In the genomic region with DNA sequence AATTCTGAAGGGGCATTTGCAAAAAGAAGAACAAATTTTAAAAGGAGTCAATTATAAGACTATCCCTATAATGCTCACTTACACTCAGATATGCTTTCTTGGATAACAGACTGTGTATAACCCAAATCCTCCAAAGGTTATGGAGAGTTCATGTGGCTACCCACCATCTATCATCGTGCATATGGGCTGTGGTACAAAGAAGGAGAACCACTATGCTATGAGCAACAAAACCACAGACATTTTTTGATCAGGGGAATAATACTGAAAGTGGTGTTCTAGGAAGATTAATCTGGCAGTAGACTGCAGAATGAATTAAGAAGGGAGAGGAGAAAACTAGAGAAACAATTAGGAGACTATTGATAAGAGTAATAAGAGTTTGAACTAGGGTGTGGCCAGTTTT, we compare ENCODE assay signal across 18 cellular contexts. TPM values are rescaled to one million over a fixed set of nuclear protein-coding genes. Genes with fewer than 3 reads are reported as not detected.
DNase-seq lines count a peak whose midpoint lies in the region; ATAC-seq, FAIRE-seq and TF ChIP-seq lines count a peak whose summit lies in the region.
"Had no signal": no experiment of that assay in that cellular context is flagged by ENCODE, and none has a peak within 500 bp of the region (broad histone marks: within the 10 kb centered on the region; RNA-seq: fewer than 3 reads in every experiment).

No MANE protein-coding gene starts in this region.

- H3K4me2 ChIP-seq in A549, result no peak overlapping the region

- peaks cover 68% of the 10 kb centered on the region for H3K36me3 Mint-ChIP-seq in activated CD4-positive, alpha-beta memory T cell treated with anti-CD3 and anti-CD28 coated beads, Interleukin-2, amount 10 ng/mL, durations not matched to agents 7 days and 5 days (ENCODE audit: low read depth)
- H3K36me3 Mint-ChIP-seq in progenitor cell of endocrine pancreas (ENCODE audit: insufficient read depth), result peaks cover 14% of the 10 kb centered on the region

- H3K27me3 Mint-ChIP-seq in activated CD4-positive, alpha-beta memory T cell treated with anti-CD3 and anti-CD28 coated beads, Interleukin-2, amount 10 ng/mL, durations not matched to agents 7 days and 5 days, result no peaks in the 10 kb centered on the region
- H3K27me3 Mint-ChIP-seq in progenitor cell of endocrine pancreas, result no peaks in the 10 kb centered on the region
- H3K27me3 Mint-ChIP-seq: CD4-positive, alpha-beta memory T cell; stimulated activated naive B cell treated with anti-CD40 and anti-IgM and Interleukin-4, amounts not matched to agents 10 μg/mL and 1 μg/mL and 100 μg/mL, for 72 hours had no signal

- TF ChIP-seq POLR2A in A549 (IDR thresholded peaks at IDR 0.05; ENCODE audit: low read length) (no peak), H54 (IDR thresholded peaks at IDR 0.05; ENCODE audit: low read depth, low read length) (no peak)

- H3K9me3 ChIP-seq in A549, result peaks cover 28% of the 10 kb centered on the region
- H3K9me3 ChIP-seq: HAP-1 had no signal

- H3K4me1 ChIP-seq in A549, result peaks cover 33% of the 10 kb centered on the region
- H3K4me1 ChIP-seq: HAP-1 had no signal

- CTCF ChIA-PET in A549 (lab: Yijun Ruan, JAX), result interaction anchor here (0.6 kb wide), 1 partner anchor 143 kb away, joined by 3 read pairs; no protein-coding TSS in a partner anchor
- CTCF ChIA-PET in activated CD4-positive, alpha-beta memory T cell treated with anti-CD3 and anti-CD28 coated beads, Interleukin-2, amount 10 ng/mL, durations not matched to agents 7 days and 5 days (lab: Charles Lee), result no interaction called here

- peaks cover 26% of the 10 kb centered on the region for H3K9me3 Mint-ChIP-seq in activated CD4-positive, alpha-beta memory T cell treated with anti-CD3 and anti-CD28 coated beads, Interleukin-2, amount 10 ng/mL, durations not matched to agents 7 days and 5 days
- H3K9me3 Mint-ChIP-seq in progenitor cell of endocrine pancreas (ENCODE audit: low read depth), result peaks cover 17% of the 10 kb centered on the region

- no peak for ATAC-seq in A549
- ATAC-seq: gastroesophageal sphincter; Panc1; stimulated activated naive B cell treated with anti-CD40 and anti-IgM and Interleukin-4, amounts not matched to agents 10 μg/mL and 1 μg/mL and 100 μg/mL, for 72 hours had no signal

- peaks cover 46% of the 10 kb centered on the region for H3K4me1 Mint-ChIP-seq in activated CD4-positive, alpha-beta memory T cell treated with anti-CD3 and anti-CD28 coated beads, Interleukin-2, amount 10 ng/mL, durations not matched to agents 7 days and 5 days
- peaks cover 1% of the 10 kb centered on the region for H3K4me1 Mint-ChIP-seq in progenitor cell of endocrine pancreas (ENCODE audit: low read depth)

- POLR2A ChIA-PET in A549 (lab: Yijun Ruan, JAX), result no interaction called here
- POLR2A ChIA-PET in activated CD4-positive, alpha-beta memory T cell treated with anti-CD3 and anti-CD28 coated beads, Interleukin-2, amount 10 ng/mL, durations not matched to agents 7 days and 5 days (lab: Charles Lee), result no interaction called here

- DNase-seq in A549 (ENCODE audit: low read depth in 1 of 2, low spot score in 1 of 2), result no peak
- peak; percentile 42 for DNase-seq in ELR (ENCODE audit: low read depth)
- peak; percentile 21 for DNase-seq in activated CD4-positive, alpha-beta memory T cell treated with anti-CD3 and anti-CD28 coated beads, Interleukin-2, amount 10 ng/mL, durations not matched to agents 7 days and 5 days
- peak; percentile 13 for DNase-seq in fibroblast of villous mesenchyme (ENCODE audit: low read depth)
- no peak for DNase-seq in progenitor cell of endocrine pancreas (ENCODE audit: low spot score, unreplicated experiment)
- DNase-seq in NCI-H1436 treated with DMSO at 0.1 percent for 48 hours (lab: John Stamatoyannopoulos, UW), result no peak
- no peak for DNase-seq in NCI-H446 (lab: John Stamatoyannopoulos, UW)
- DNase-seq in H54 (ENCODE audit: insufficient read length, low spot score), result no peak
- DNase-seq: amniotic stem cell; dorsolateral prefrontal cortex; kidney glomerular epithelial cell; NCI-H1092 treated with DMSO at 0.1 percent for 48 hours; NCI-H446 treated with DMSO at 0.1 percent for 48 hours; stimulated activated naive B cell treated with anti-CD40 and anti-IgM and Interleukin-4, amounts not matched to agents 10 μg/mL and 1 μg/mL and 100 μg/mL, for 72 hours had no signal

- 88% methylated on average over 1 of the region's 1 CpG for WGBS in A549 (ENCODE audit: missing lambda C conversion rate)

- peak; percentile 51 for FAIRE-seq in A549 (lab: Jason Lieb, UNC)
- no peak for FAIRE-seq in H54 (lab: Jason Lieb, UNC)

- TF ChIP-seq EP300 in A549 (IDR thresholded peaks at IDR 0.05), result no peak

- TF ChIP-seq RAD21 in A549 (conservative IDR thresholded peaks at IDR 0.05 in 1 of 2, IDR thresholded peaks at IDR 0.05 in 1 of 2), result no peak

- TF ChIP-seq CTCF in A549 (IDR thresholded peaks at IDR 0.05), result no peak
- TF ChIP-seq CTCF in fibroblast of villous mesenchyme (IDR thresholded peaks at IDR 0.05; ENCODE audit: insufficient read depth, low read depth, low read length), result no peak
- TF ChIP-seq CTCF in progenitor cell of endocrine pancreas (IDR thresholded peaks at IDR 0.05; ENCODE audit: unreplicated experiment), result no peak

- no peak overlapping the region for H3K4me3 Mint-ChIP-seq in activated CD4-positive, alpha-beta memory T cell treated with anti-CD3 and anti-CD28 coated beads, Interleukin-2, amount 10 ng/mL, durations not matched to agents 7 days and 5 days
- no peak overlapping the region for H3K4me3 Mint-ChIP-seq in progenitor cell of endocrine pancreas (ENCODE audit: low read depth)
- H3K4me3 Mint-ChIP-seq: stimulated activated naive B cell treated with anti-CD40 and anti-IgM and Interleukin-4, amounts not matched to agents 10 μg/mL and 1 μg/mL and 100 μg/mL, for 72 hours had no signal

- H3K27ac ChIP-seq in A549, result no peak overlapping the region
- H3K27ac ChIP-seq: dorsolateral prefrontal cortex had no signal

- H3K27ac Mint-ChIP-seq in activated CD4-positive, alpha-beta memory T cell treated with anti-CD3 and anti-CD28 coated beads, Interleukin-2, amount 10 ng/mL, durations not matched to agents 7 days and 5 days, result no peak overlapping the region
- H3K27ac Mint-ChIP-seq in progenitor cell of endocrine pancreas, result no peak overlapping the region
- H3K27ac Mint-ChIP-seq: stimulated activated naive B cell treated with anti-CD40 and anti-IgM and Interleukin-4, amounts not matched to agents 10 μg/mL and 1 μg/mL and 100 μg/mL, for 72 hours had no signal

- H3K4me3 ChIP-seq in A549 (no peak overlapping the region), fibroblast of villous mesenchyme (ENCODE audit: low read depth, low read length) (no peak overlapping the region)
- H3K4me3 ChIP-seq: dorsolateral prefrontal cortex, gastroesophageal sphincter, HAP-1 had no signal

TF ChIP-seq in A549, 52 proteins besides CTCF, POLR2A, EP300 and RAD21:
- TF ChIP-seq CBX2 (IDR thresholded peaks at IDR 0.05; ENCODE audit: borderline replicate concordance, low read depth), result no peak
- no peak for TF ChIP-seq ESRRA (IDR thresholded peaks at IDR 0.05; ENCODE audit: borderline replicate concordance, low read length)
- no peak for TF ChIP-seq ZFP36 (IDR thresholded peaks at IDR 0.05; ENCODE audit: borderline replicate concordance, partially characterized antibody)
- TF ChIP-seq HOXA7 (CRISPR knock-in tag; IDR thresholded peaks at IDR 0.05), result no peak
- no peak for TF ChIP-seq MYC (IDR thresholded peaks at IDR 0.05; ENCODE audit: borderline replicate concordance, low read length)
- no peak for TF ChIP-seq PHF8 (IDR thresholded peaks at IDR 0.05; ENCODE audit: borderline replicate concordance, low read depth)
- no peak for TF ChIP-seq RNF2 (IDR thresholded peaks at IDR 0.05; ENCODE audit: borderline replicate concordance, low read depth)
- no peak for TF ChIP-seq PBX3 (IDR thresholded peaks at IDR 0.05)
- TF ChIP-seq, protein P1, sequence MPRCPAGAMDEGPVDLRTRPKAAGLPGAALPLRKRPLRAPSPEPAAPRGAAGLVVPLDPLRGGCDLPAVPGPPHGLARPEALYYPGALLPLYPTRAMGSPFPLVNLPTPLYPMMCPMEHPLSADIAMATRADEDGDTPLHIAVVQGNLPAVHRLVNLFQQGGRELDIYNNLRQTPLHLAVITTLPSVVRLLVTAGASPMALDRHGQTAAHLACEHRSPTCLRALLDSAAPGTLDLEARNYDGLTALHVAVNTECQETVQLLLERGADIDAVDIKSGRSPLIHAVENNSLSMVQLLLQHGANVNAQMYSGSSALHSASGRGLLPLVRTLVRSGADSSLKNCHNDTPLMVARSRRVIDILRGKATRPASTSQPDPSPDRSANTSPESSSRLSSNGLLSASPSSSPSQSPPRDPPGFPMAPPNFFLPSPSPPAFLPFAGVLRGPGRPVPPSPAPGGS (IDR thresholded peaks at IDR 0.05), result no peak
- TF ChIP-seq JUN (IDR thresholded peaks at IDR 0.05), result no peak

RNA-seq across cellular contexts. Expression of gene NR3C1, which starts 16.8 kb away (rescaled TPM):
- polyA plus RNA-seq in A549 (2011; rRNA removed) (73.0 and 79.5 TPM in 2 replicates), A549 (2017; fragmentation: RNase III; extraction: RNeasy Plus Mini Kit Qiagen cat#74134 plus additional on column Dnase treatment) (46.5 to 48.8 TPM (median 48.2 TPM) in 3 replicates)
- 14.9 and 18.7 TPM in 2 replicates for polyA plus RNA-seq in A549 (2012; cell fraction: cytosol; rRNA removed)
- 10.0 and 13.8 TPM in 2 replicates for polyA plus RNA-seq in A549 (2012; cell fraction: nucleus; rRNA removed)
- polyA minus RNA-seq in A549 (2011; rRNA and poly(A)+ RNA removed), result 82.2 and 84.0 TPM in 2 replicates
- total RNA-seq in activated CD4-positive, alpha-beta memory T cell treated with anti-CD3 and anti-CD28 coated beads, Interleukin-2, amount 10 ng/mL, durations not matched to agents 7 days and 5 days, result 10 to 100 TPM; 79.3 to 81.6 TPM
- total RNA-seq in fibroblast of villous mesenchyme (44.8 and 55.7 TPM in 2 replicates), progenitor cell of endocrine pancreas (6.1 and 6.7 TPM in 2 replicates)

Comparison
In these comparisons a context has a peak if more than half of its experiments do, and no peak if none do; other contexts are left out.
1. DNase-seq: peak in ELR (single experiment), activated CD4-positive, alpha-beta memory T cell treated with anti-CD3 and anti-CD28 coated beads, Interleukin-2, amount 10 ng/mL, durations not matched to agents 7 days and 5 days (single experiment) and fibroblast of villous mesenchyme (single experiment); none in A549 (0 of 2), progenitor cell of endocrine pancreas (single experiment), NCI-H1436 treated with DMSO at 0.1 percent for 48 hours (single experiment), NCI-H446 (0 of 2) and H54 (single experiment).